ENCODE assay signal across 20 cellular contexts in the genomic region with DNA sequence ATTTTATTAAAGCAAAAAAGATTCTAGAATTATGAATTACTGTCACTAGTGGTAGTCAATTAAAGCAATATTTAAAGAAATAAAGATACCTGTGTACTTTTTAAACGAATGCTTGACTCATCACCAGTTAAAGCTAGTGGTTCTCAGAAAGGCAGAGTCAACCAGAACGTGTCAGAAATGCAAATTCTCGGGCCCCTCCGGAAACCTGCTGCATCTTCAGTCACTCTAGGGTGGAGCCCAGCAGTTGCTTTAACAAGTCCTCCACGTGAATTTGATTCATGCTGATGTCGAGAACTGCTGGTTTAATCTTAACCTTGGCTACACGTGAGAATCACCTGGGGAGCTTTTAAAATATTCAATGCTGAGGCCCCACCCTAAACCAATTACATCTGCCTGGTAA.
"Had no signal": no experiment of that assay in that cellular context is flagged by ENCODE, and none has a peak within 500 bp of the region (broad histone marks: within the 10 kb centered on the region; RNA-seq: fewer than 3 reads in every experiment).

No MANE protein-coding gene starts in this region.

- DNase-seq: activated CD4-positive, alpha-beta T cell treated with anti-CD3 and anti-CD28 coated beads, Interleukin-2, amount 10 ng/mL, durations not matched to agents 24 days and 14 days; activated CD8-positive, alpha-beta memory T cell treated with anti-CD3 and anti-CD28 coated beads, Interleukin-2, amount 50 U/mL, for 4 hours; activated gamma-delta T cell; activated T-cell treated with anti-CD3 and anti-CD28 coated beads, Interleukin-2, amount 50 U/mL, for 4 hours; cerebellar nuclear complex; cortex of kidney; kidney; right lobe of liver; small intestine; stimulated activated CD4-positive, alpha-beta T cell treated with anti-CD3 and anti-CD28 coated beads, Interleukin-15, amount 100 ng/mL, for 24 hours; stimulated activated CD4-positive, alpha-beta T cell treated with anti-CD3 and anti-CD28 coated beads, Interleukin-2, amount 100 ng/mL, for 48 hours; stimulated activated naive CD8-positive, alpha-beta T cell treated with anti-CD3 and anti-CD28 coated beads, Interleukin-15, amount 100 ng/mL, for 72 hours; trophoblast cell had no signal

- H3K4me3 ChIP-seq: lung, right lobe of liver had no signal

- H3K79me2 ChIP-seq: parathyroid adenoma had no signal

- H3K27ac ChIP-seq: parathyroid adenoma, right lobe of liver had no signal

- H3K36me3 Mint-ChIP-seq: activated naive CD8-positive, alpha-beta T cell; mesothelial cell of epicardium had no signal

- H3K27me3 Mint-ChIP-seq: activated naive CD8-positive, alpha-beta T cell; stimulated activated naive CD8-positive, alpha-beta T cell treated with anti-CD3 and anti-CD28 coated beads, Interleukin-15, amount 100 ng/mL, for 72 hours had no signal

- H3K27ac Mint-ChIP-seq: activated CD4-positive, alpha-beta T cell treated with anti-CD3 and anti-CD28 coated beads, Interleukin-2, amount 10 ng/mL, durations not matched to agents 24 days and 14 days; activated naive CD8-positive, alpha-beta T cell; mesothelial cell of epicardium; nephron; stimulated activated naive CD8-positive, alpha-beta T cell treated with anti-CD3 and anti-CD28 coated beads, Interleukin-15, amount 100 ng/mL, for 72 hours; T-helper 2 cell treated with Interferon-gamma antibody and Interleukin-4, amounts not matched to agents 5 μg/mL and 100 μg/mL, for 36 hours had no signal

- H3K9me3 ChIP-seq: right lobe of liver had no signal

- H3K27me3 ChIP-seq: right lobe of liver had no signal

- H3K4me1 ChIP-seq: parathyroid adenoma, right lobe of liver had no signal

- H3K4me3 Mint-ChIP-seq: activated CD4-positive, alpha-beta T cell treated with anti-CD3 and anti-CD28 coated beads, Interleukin-2, amount 10 ng/mL, durations not matched to agents 24 days and 14 days; activated naive CD8-positive, alpha-beta T cell; activated T-cell treated with anti-CD3 and anti-CD28 coated beads, Interleukin-2, amount 50 U/mL, for 4 hours; mesothelial cell of epicardium; nephron; stimulated activated naive CD8-positive, alpha-beta T cell treated with anti-CD3 and anti-CD28 coated beads, Interleukin-15, amount 100 ng/mL, for 72 hours; T-helper 2 cell treated with Interferon-gamma antibody and Interleukin-4, amounts not matched to agents 5 μg/mL and 100 μg/mL, for 36 hours had no signal

- H3K9me3 Mint-ChIP-seq: T-helper 2 cell treated with Interferon-gamma antibody and Interleukin-4, amounts not matched to agents 5 μg/mL and 100 μg/mL, for 36 hours had no signal

- H3K36me3 ChIP-seq: right lobe of liver had no signal

- H2AFZ ChIP-seq: parathyroid adenoma had no signal

- H3K4me1 Mint-ChIP-seq: activated CD4-positive, alpha-beta T cell treated with anti-CD3 and anti-CD28 coated beads, Interleukin-2, amount 10 ng/mL, durations not matched to agents 24 days and 14 days; mesothelial cell of epicardium; nephron; stimulated activated naive CD8-positive, alpha-beta T cell treated with anti-CD3 and anti-CD28 coated beads, Interleukin-15, amount 100 ng/mL, for 72 hours had no signal

- ATAC-seq: left lobe of liver; right lobe of liver; stimulated activated naive CD8-positive, alpha-beta T cell treated with anti-CD3 and anti-CD28 coated beads, Interleukin-15, amount 100 ng/mL, for 72 hours had no signal
